Comparison of ENCODE assay signal across 8 cellular contexts in the genomic region with DNA sequence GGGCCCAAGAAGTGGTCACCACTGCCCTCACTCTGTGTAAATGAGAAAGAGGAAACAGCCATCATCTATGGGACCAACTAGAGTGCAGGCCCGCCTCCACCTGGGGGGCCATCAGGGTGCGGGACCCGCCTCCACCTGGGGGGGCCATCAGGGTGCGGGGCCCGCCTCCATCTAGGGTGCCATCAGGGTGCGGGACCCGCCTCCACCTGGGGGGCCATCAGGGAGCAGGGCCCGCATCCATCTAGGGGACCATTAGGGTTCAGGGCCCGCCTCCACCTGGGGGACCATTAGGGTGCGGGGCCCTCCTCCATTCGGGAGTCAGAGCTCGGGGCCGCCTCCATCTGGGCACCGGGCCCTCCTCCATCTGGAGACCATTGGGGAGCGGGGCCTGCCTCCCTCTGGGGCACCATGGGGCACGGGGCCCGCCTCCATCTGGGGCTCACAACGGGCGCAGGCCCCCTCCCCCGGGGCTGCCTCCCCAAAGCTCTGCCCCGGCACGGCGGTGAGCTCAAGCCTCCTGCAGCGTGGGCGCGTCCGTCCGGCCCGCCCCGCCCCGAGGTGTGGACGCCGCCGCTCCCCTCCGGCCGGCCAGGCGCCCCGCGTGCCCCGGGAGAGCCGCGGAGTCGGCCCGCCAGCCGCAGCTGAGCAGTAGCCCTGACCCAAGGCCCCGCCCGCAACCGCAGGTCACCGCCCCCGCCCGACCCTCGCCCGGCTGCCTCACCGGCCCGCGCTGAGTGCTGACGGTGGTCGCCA. TPM values are rescaled to one million over a fixed set of nuclear protein-coding genes. Genes with fewer than 3 reads are reported as not detected.
DNase-seq lines count a peak whose midpoint lies in the region; ATAC-seq and TF ChIP-seq lines count a peak whose summit lies in the region.

No MANE protein-coding gene starts in this region.

- no peak overlapping the region for H4K5ac ChIP-seq in mesendoderm (ENCODE audit: low read length)

- no peak overlapping the region for H3K4ac ChIP-seq in mesendoderm (ENCODE audit: low read depth, low read length)

- peak overlapping the region; percentile 82 for H3K4me3 ChIP-seq in GM12865 (ENCODE audit: low read depth, low read length)
- peak overlapping the region; percentile 92 for H3K4me3 ChIP-seq in Karpas-422 (ENCODE audit: low read length)
- H3K4me3 ChIP-seq in mesendoderm (ENCODE audit: low read length): peak overlapping the region; percentile 1
- peak overlapping the region; percentile 76 to 87 for H3K4me3 ChIP-seq in vagina

- no peaks in the 10 kb centered on the region for H3K9me2 ChIP-seq in Karpas-422 (replicated peaks; ENCODE audit: insufficient read depth, low read length)

- H3K4me1 ChIP-seq in Karpas-422 (ENCODE audit: low read length) (peaks cover 28% of the 10 kb centered on the region), mesendoderm (ENCODE audit: control insufficient read depth, low read depth, low read length) (no peaks in the 10 kb centered on the region), vagina (peaks cover 61% of the 10 kb centered on the region)

- no peak overlapping the region for H2BK120ac ChIP-seq in mesendoderm (ENCODE audit: low read depth, low read length)

- TF ChIP-seq CTCF in GM12865 (IDR thresholded peaks at IDR 0.05; ENCODE audit: insufficient read depth, low read depth, low read length, missing control alignments) (no peak), chondrocyte (IDR thresholded peaks at IDR 0.05) (no peak), vagina (IDR thresholded peaks at IDR 0.05) (no peak)

- H3K27me3 ChIP-seq in Karpas-422 (ENCODE audit: low read length): peaks cover 4% of the 10 kb centered on the region; the same call in 1 of the 2 replicates
- no peaks in the 10 kb centered on the region for H3K27me3 ChIP-seq in mesendoderm (ENCODE audit: insufficient read depth, low read length, poor library complexity)
- no peaks in the 10 kb centered on the region for H3K27me3 ChIP-seq in vagina

- H2AK5ac ChIP-seq in mesendoderm (ENCODE audit: low read length): no peak overlapping the region

- H2BK15ac ChIP-seq in mesendoderm (replicated peaks; ENCODE audit: low read depth): no peak overlapping the region

- peak overlapping the region; percentile 86 for H3K27ac Mint-ChIP-seq in chondrocyte (ENCODE audit: unreplicated experiment)

- H3K18ac ChIP-seq in mesendoderm (ENCODE audit: low read length): no peak overlapping the region

- H3K56ac ChIP-seq in mesendoderm (ENCODE audit: low read length): peak overlapping the region; percentile 93

- H3K4me2 ChIP-seq in Karpas-422 (ENCODE audit: low read depth, low read length, poor library complexity, severe bottlenecking) (peak overlapping the region; percentile 99), mesendoderm (ENCODE audit: low read length) (peak overlapping the region; percentile 1)

- ATAC-seq in GM21737 (IDR thresholded peaks at IDR 0.05; ENCODE audit: unreplicated experiment): peak; percentile 16

- no peak overlapping the region for H3K23ac ChIP-seq in mesendoderm (ENCODE audit: low read length)

- peak overlapping the region; percentile 69 for H4K8ac ChIP-seq in mesendoderm (ENCODE audit: low read depth, low read length)

- H3K79me1 ChIP-seq in mesendoderm (ENCODE audit: low read length): peaks cover 15% of the 10 kb centered on the region

- intact Hi-C loops in vagina (cut with DNase I): loop anchor here (10.0 kb wide), 1 partner anchor 206 kb away; no protein-coding TSS in a partner anchor

- H3K27me3 Mint-ChIP-seq in chondrocyte (ENCODE audit: low read depth): no peaks in the 10 kb centered on the region

- H3K9me3 ChIP-seq in Karpas-422 (ENCODE audit: low read length) (no peaks in the 10 kb centered on the region; the same call in 1 of the 2 replicates), vagina (no peaks in the 10 kb centered on the region)

- peaks cover 7% of the 10 kb centered on the region for H3K36me3 Mint-ChIP-seq in chondrocyte (ENCODE audit: low read depth)

- peaks cover 46% of the 10 kb centered on the region for H3K4me1 Mint-ChIP-seq in chondrocyte (ENCODE audit: low read depth)

- DNase-seq in GM12865 (ENCODE audit: low read depth): peak; percentile 13
- DNase-seq in Karpas-422: no peak
- no peak for DNase-seq in chondrocyte (ENCODE audit: low spot score)
- no peak for DNase-seq in mesendoderm
- peak in 1 of 2 donors; percentile 85 for DNase-seq in vagina (ENCODE audit: extremely low spot score in 2 of 2)
- DNase-seq in nucleus accumbens (lab: John Stamatoyannopoulos, UW): no peak
- DNase-seq in COR-L47 (lab: John Stamatoyannopoulos, UW): no peak

- H4K20me1 ChIP-seq in Karpas-422 (ENCODE audit: insufficient read depth, low read depth, low read length): no peaks in the 10 kb centered on the region

- peak overlapping the region; percentile 84 for H3K9ac ChIP-seq in Karpas-422 (ENCODE audit: low read length)
- peak overlapping the region; percentile 51 for H3K9ac ChIP-seq in mesendoderm (ENCODE audit: low read length)

- H3K9me3 Mint-ChIP-seq in chondrocyte (ENCODE audit: low read depth): peaks cover 20% of the 10 kb centered on the region

- H3K79me2 ChIP-seq in Karpas-422 (ENCODE audit: low read length) (peaks cover 34% of the 10 kb centered on the region), mesendoderm (ENCODE audit: control insufficient read depth, insufficient read depth, low read length) (peaks cover 19% of the 10 kb centered on the region)

- H2BK5ac ChIP-seq in mesendoderm (ENCODE audit: low read length): no peak overlapping the region

- no peak for TF ChIP-seq POLR2A in vagina (IDR thresholded peaks at IDR 0.05)

- H3K27ac ChIP-seq in Karpas-422 (ENCODE audit: low read length) (no peak overlapping the region), mesendoderm (ENCODE audit: low read depth, low read length) (no peak overlapping the region), vagina (peak overlapping the region; percentile 96)

- H3K4me3 Mint-ChIP-seq in chondrocyte (ENCODE audit: unreplicated experiment): peak overlapping the region; percentile 65

- no CpG with 5 or more reads among the region's 58 CpGs for WGBS in mesendoderm (ENCODE audit: extremely low coverage, insufficient coverage, low lambda C conversion rate)

- H3K36me3 ChIP-seq in Karpas-422 (ENCODE audit: insufficient read depth, low read length) (no peaks in the 10 kb centered on the region), mesendoderm (ENCODE audit: control insufficient read depth, insufficient read depth, low read length) (no peaks in the 10 kb centered on the region), vagina (peaks cover 0 to 7% of the 10 kb centered on the region in 2 donors)

- 0 out of 2 replicates have a peak overlapping the region, but pooled peaks have one; percentile 14 for H2AFZ ChIP-seq in Karpas-422 (ENCODE audit: low read length)

RNA-seq across cellular contexts. Expression of a gene that starts 0.5 kb away (rescaled TPM):
- total RNA-seq in Karpas-422 (2014; rRNA removed; shearing (Covaris generic); ENCODE audit: low replicate concordance): 6.5 and 20.9 TPM in 2 replicates
- 54.9 to 60.9 TPM (median 58.4 TPM) in 3 replicates for total RNA-seq in chondrocyte
- 11.2 TPM for polyA plus RNA-seq in mesendoderm (2013, experiment 1 of 2)
- polyA plus RNA-seq in mesendoderm (2013, experiment 2 of 2): 10.9 TPM
- total RNA-seq in vagina: 52.5 TPM

Comparison
In these comparisons a context has a peak if more than half of its experiments do, and no peak if none do; other contexts are left out.
1. H3K4me3 ChIP-seq: peak in every context shown above with its lines; median percentile 92 in Karpas-422; 82 in GM12865; 82 in vagina; 1 in mesendoderm.